Comparison of ENCODE assay signal across 21 cellular contexts in genomic region chr2:52402128-52402527, GRCh38.
"Had no signal": no experiment of that assay in that cellular context is flagged by ENCODE, and none has a peak within 500 bp of the region (broad histone marks: within the 10 kb centered on the region; RNA-seq: fewer than 3 reads in every experiment).

No MANE protein-coding gene starts in this region.

- H3K27ac ChIP-seq: esophagus squamous epithelium, lower lobe of right lung, psoas muscle, sigmoid colon, thoracic aorta, transverse colon, vagina had no signal

- H3K36me3 ChIP-seq: esophagus squamous epithelium, lower lobe of right lung, sigmoid colon, thoracic aorta, transverse colon, vagina had no signal

- DNase-seq: cortex of kidney; effector memory CD8-positive, alpha-beta T cell; erythroblast; esophagus squamous epithelium; foreskin melanocyte; hypothalamus; immature natural killer cell; islet precursor cell; left ventricle myocardium superior; lower lobe of right lung; naive thymus-derived CD8-positive, alpha-beta T cell; nephron progenitor cell; nucleus accumbens; psoas muscle; sigmoid colon; stimulated activated naive B cell treated with anti-CD40 and anti-IgM and Interleukin-4, amounts not matched to agents 10 μg/mL and 1 μg/mL and 100 μg/mL, for 72 hours; transverse colon had no signal

- H3K27me3 ChIP-seq: esophagus squamous epithelium, sigmoid colon, transverse colon, vagina had no signal

- H3K4me1 ChIP-seq: esophagus squamous epithelium, lower lobe of right lung, psoas muscle, transverse colon, vagina had no signal

- H3K9me3 ChIP-seq: esophagus squamous epithelium, lower lobe of right lung, psoas muscle, sigmoid colon, thoracic aorta, transverse colon, vagina had no signal

- ATAC-seq: effector memory CD8-positive, alpha-beta T cell; left ventricle myocardium superior; lower lobe of right lung; naive thymus-derived CD8-positive, alpha-beta T cell; psoas muscle; right cardiac atrium; stimulated activated naive B cell treated with anti-CD40 and anti-IgM and Interleukin-4, amounts not matched to agents 10 μg/mL and 1 μg/mL and 100 μg/mL, for 72 hours had no signal

- FAIRE-seq: endometrium had no signal

- H3K4me3 ChIP-seq: esophagus squamous epithelium, lower lobe of right lung, psoas muscle, sigmoid colon, thoracic aorta, transverse colon, vagina had no signal
